Comparison of ENCODE assay signal across 1 cellular context in genomic region chr17:2399572-2400473, GRCh38.
TF ChIP-seq lines count a peak whose summit lies in the region.

No MANE protein-coding gene starts in this region.

TF ChIP-seq in HepG2, 621 proteins besides CTCF, POLR2A, EP300 and RAD21 (continued from another document and continues in another):
- peak; percentile 67; the same call in 1 of the 2 replicates for TF ChIP-seq CREBL2 (CRISPR knock-in tag; IDR thresholded peaks at IDR 0.05; ENCODE audit: borderline replicate concordance)
- no peak for TF ChIP-seq ZNF512 (CRISPR knock-in tag; IDR thresholded peaks at IDR 0.05)
- no peak for TF ChIP-seq CERS6 (CRISPR knock-in tag; IDR thresholded peaks at IDR 0.05)
- no peak for TF ChIP-seq CCAR2 (optimal IDR thresholded peaks at IDR 0.05; ENCODE audit: low read depth, low read length)
- TF ChIP-seq SNAPC2 (CRISPR knock-in tag; IDR thresholded peaks at IDR 0.05), result 0 out of 2 replicates have a peak, but pooled peaks have one; percentile 42
- TF ChIP-seq, protein P1, sequence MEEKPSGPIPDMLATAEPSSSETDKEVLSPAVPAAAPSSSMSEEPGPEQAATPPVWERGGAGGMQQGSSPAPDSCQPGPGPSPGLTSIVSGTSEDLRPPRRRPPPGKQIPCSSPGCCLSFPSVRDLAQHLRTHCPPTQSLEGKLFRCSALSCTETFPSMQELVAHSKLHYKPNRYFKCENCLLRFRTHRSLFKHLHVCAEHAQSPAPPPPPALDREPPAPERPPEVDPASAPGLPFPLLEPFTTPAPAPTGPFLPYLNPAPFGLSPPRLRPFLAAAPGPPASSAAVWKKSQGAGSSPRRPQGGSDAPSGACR (CRISPR knock-in tag; IDR thresholded peaks at IDR 0.05), result no peak; the same call in 1 of the 2 replicates
- peak; percentile 68 for TF ChIP-seq POLR2G (IDR thresholded peaks at IDR 0.05; ENCODE audit: low read depth, low read length)
- TF ChIP-seq, protein P2, sequence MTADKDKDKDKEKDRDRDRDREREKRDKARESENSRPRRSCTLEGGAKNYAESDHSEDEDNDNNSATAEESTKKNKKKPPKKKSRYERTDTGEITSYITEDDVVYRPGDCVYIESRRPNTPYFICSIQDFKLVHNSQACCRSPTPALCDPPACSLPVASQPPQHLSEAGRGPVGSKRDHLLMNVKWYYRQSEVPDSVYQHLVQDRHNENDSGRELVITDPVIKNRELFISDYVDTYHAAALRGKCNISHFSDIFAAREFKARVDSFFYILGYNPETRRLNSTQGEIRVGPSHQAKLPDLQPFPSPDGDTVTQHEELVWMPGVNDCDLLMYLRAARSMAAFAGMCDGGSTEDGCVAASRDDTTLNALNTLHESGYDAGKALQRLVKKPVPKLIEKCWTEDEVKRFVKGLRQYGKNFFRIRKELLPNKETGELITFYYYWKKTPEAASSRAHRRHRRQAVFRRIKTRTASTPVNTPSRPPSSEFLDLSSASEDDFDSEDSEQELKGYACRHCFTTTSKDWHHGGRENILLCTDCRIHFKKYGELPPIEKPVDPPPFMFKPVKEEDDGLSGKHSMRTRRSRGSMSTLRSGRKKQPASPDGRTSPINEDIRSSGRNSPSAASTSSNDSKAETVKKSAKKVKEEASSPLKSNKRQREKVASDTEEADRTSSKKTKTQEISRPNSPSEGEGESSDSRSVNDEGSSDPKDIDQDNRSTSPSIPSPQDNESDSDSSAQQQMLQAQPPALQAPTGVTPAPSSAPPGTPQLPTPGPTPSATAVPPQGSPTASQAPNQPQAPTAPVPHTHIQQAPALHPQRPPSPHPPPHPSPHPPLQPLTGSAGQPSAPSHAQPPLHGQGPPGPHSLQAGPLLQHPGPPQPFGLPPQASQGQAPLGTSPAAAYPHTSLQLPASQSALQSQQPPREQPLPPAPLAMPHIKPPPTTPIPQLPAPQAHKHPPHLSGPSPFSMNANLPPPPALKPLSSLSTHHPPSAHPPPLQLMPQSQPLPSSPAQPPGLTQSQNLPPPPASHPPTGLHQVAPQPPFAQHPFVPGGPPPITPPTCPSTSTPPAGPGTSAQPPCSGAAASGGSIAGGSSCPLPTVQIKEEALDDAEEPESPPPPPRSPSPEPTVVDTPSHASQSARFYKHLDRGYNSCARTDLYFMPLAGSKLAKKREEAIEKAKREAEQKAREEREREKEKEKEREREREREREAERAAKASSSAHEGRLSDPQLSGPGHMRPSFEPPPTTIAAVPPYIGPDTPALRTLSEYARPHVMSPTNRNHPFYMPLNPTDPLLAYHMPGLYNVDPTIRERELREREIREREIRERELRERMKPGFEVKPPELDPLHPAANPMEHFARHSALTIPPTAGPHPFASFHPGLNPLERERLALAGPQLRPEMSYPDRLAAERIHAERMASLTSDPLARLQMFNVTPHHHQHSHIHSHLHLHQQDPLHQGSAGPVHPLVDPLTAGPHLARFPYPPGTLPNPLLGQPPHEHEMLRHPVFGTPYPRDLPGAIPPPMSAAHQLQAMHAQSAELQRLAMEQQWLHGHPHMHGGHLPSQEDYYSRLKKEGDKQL (CRISPR knock-in tag; IDR thresholded peaks at IDR 0.05; ENCODE audit: low read depth), result 0 out of 2 replicates have a peak, but pooled peaks have one; percentile 24
- TF ChIP-seq CHCHD3 (CRISPR knock-in tag; IDR thresholded peaks at IDR 0.05), result no peak
- no peak for TF ChIP-seq NFE2L1 (CRISPR knock-in tag; IDR thresholded peaks at IDR 0.05; ENCODE audit: borderline replicate concordance)
- TF ChIP-seq, protein P3, sequence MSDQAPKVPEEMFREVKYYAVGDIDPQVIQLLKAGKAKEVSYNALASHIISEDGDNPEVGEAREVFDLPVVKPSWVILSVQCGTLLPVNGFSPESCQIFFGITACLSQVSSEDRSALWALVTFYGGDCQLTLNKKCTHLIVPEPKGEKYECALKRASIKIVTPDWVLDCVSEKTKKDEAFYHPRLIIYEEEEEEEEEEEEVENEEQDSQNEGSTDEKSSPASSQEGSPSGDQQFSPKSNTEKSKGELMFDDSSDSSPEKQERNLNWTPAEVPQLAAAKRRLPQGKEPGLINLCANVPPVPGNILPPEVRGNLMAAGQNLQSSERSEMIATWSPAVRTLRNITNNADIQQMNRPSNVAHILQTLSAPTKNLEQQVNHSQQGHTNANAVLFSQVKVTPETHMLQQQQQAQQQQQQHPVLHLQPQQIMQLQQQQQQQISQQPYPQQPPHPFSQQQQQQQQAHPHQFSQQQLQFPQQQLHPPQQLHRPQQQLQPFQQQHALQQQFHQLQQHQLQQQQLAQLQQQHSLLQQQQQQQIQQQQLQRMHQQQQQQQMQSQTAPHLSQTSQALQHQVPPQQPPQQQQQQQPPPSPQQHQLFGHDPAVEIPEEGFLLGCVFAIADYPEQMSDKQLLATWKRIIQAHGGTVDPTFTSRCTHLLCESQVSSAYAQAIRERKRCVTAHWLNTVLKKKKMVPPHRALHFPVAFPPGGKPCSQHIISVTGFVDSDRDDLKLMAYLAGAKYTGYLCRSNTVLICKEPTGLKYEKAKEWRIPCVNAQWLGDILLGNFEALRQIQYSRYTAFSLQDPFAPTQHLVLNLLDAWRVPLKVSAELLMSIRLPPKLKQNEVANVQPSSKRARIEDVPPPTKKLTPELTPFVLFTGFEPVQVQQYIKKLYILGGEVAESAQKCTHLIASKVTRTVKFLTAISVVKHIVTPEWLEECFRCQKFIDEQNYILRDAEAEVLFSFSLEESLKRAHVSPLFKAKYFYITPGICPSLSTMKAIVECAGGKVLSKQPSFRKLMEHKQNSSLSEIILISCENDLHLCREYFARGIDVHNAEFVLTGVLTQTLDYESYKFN (CRISPR knock-in tag; conservative IDR thresholded peaks at IDR 0.05), result peak; percentile 54
- TF ChIP-seq ZNF607 (CRISPR knock-in tag; IDR thresholded peaks at IDR 0.05; ENCODE audit: borderline replicate concordance), result peak; percentile 92
- TF ChIP-seq, protein P4, sequence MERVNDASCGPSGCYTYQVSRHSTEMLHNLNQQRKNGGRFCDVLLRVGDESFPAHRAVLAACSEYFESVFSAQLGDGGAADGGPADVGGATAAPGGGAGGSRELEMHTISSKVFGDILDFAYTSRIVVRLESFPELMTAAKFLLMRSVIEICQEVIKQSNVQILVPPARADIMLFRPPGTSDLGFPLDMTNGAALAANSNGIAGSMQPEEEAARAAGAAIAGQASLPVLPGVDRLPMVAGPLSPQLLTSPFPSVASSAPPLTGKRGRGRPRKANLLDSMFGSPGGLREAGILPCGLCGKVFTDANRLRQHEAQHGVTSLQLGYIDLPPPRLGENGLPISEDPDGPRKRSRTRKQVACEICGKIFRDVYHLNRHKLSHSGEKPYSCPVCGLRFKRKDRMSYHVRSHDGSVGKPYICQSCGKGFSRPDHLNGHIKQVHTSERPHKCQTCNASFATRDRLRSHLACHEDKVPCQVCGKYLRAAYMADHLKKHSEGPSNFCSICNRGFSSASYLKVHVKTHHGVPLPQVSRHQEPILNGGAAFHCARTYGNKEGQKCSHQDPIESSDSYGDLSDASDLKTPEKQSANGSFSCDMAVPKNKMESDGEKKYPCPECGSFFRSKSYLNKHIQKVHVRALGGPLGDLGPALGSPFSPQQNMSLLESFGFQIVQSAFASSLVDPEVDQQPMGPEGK (CRISPR knock-in tag; IDR thresholded peaks at IDR 0.05), result peak; percentile 94
- 0 out of 2 replicates have a peak, but pooled peaks have one; percentile 31 for TF ChIP-seq ZNF318 (CRISPR knock-in tag; IDR thresholded peaks at IDR 0.05)
- TF ChIP-seq HMGXB4 (CRISPR knock-in tag; IDR thresholded peaks at IDR 0.05; ENCODE audit: borderline replicate concordance in 1 of 2, low read depth in 1 of 2), result peak; percentile 24; a peak in 2 of 4 replicates
- TF ChIP-seq, protein P5, sequence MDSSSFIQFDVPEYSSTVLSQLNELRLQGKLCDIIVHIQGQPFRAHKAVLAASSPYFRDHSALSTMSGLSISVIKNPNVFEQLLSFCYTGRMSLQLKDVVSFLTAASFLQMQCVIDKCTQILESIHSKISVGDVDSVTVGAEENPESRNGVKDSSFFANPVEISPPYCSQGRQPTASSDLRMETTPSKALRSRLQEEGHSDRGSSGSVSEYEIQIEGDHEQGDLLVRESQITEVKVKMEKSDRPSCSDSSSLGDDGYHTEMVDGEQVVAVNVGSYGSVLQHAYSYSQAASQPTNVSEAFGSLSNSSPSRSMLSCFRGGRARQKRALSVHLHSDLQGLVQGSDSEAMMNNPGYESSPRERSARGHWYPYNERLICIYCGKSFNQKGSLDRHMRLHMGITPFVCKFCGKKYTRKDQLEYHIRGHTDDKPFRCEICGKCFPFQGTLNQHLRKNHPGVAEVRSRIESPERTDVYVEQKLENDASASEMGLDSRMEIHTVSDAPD (CRISPR knock-in tag; IDR thresholded peaks at IDR 0.05), result no peak
- TF ChIP-seq TBX2 (CRISPR knock-in tag; IDR thresholded peaks at IDR 0.05; ENCODE audit: borderline replicate concordance), result peak; percentile 65; the same call in 1 of the 2 replicates
- no peak for TF ChIP-seq ZSCAN30 (CRISPR knock-in tag; IDR thresholded peaks at IDR 0.05)
